8 cellular contexts compared by ENCODE assay signal in genomic region chr22:38707346-38707745, GRCh38. TPM values are rescaled to one million over a fixed set of nuclear protein-coding genes. Genes with fewer than 3 reads are reported as not detected.
A peak's percentile ranks its signal among the peaks of the same experiment; 100 is the strongest.
DNase-seq lines count a peak whose midpoint lies in the region; ATAC-seq and TF ChIP-seq lines count a peak whose summit lies in the region.

No MANE protein-coding gene starts in this region.

- no peaks in the 10 kb centered on the region for H3K27me3 Mint-ChIP-seq in activated naive CD4-positive, alpha-beta T cell treated with anti-CD3 and anti-CD28 coated beads for 36 hours (ENCODE audit: low read depth)
- H3K27me3 Mint-ChIP-seq in WTC11 (ENCODE audit: low read depth) = no peaks in the 10 kb centered on the region; the same call in 1 of the 2 replicates
- H3K27me3 Mint-ChIP-seq in immature natural killer cell (ENCODE audit: low read depth in 3 of 3) = peaks cover 7 to 15% (median 10%) of the 10 kb centered on the region in 3 donors

- peak overlapping the region in 3 of 4 donors; percentile 72 to 87 (median 87) for H3K4me3 ChIP-seq in transverse colon

- H3K4me1 ChIP-seq in transverse colon = peaks cover 18 to 39% (median 27%) of the 10 kb centered on the region in 4 donors

- no peaks in the 10 kb centered on the region for H3K36me3 ChIP-seq in transverse colon

- no peak for ATAC-seq in WTC11
- ATAC-seq in HG03196 (IDR thresholded peaks at IDR 0.05; ENCODE audit: unreplicated experiment) = no peak

- CTCF ChIA-PET in activated naive CD4-positive, alpha-beta T cell treated with anti-CD3 and anti-CD28 coated beads for 36 hours (lab: Charles Lee) = interaction anchor here (0.7 to 1.8 kb wide), 5 partner anchors 17 to 163 kb away, joined by 3 to 7 read pairs (median 4); no protein-coding TSS in a partner anchor
- CTCF ChIA-PET in WTC11 (lab: Charles Lee) = interaction anchor here (1.0 to 1.8 kb wide), 2 partner anchors 18 to 59 kb away, joined by 4 read pairs; no protein-coding TSS in a partner anchor

- TF ChIP-seq EP300 in transverse colon (IDR thresholded peaks at IDR 0.05; ENCODE audit: low read depth) = no peak

- H3K9me3 ChIP-seq in transverse colon = no peaks in the 10 kb centered on the region

- peaks cover 19% of the 10 kb centered on the region for H3K36me3 Mint-ChIP-seq in activated naive CD4-positive, alpha-beta T cell treated with anti-CD3 and anti-CD28 coated beads for 36 hours (ENCODE audit: low read depth)
- H3K36me3 Mint-ChIP-seq in WTC11 (peaks cover 14% of the 10 kb centered on the region), immature natural killer cell (peaks cover 0 to 8% (median 3%) of the 10 kb centered on the region in 3 donors)

- H3K9me3 Mint-ChIP-seq in activated naive CD4-positive, alpha-beta T cell treated with anti-CD3 and anti-CD28 coated beads for 36 hours = no peaks in the 10 kb centered on the region
- H3K9me3 Mint-ChIP-seq in WTC11 = no peaks in the 10 kb centered on the region
- no peaks in the 10 kb centered on the region for H3K9me3 Mint-ChIP-seq in immature natural killer cell

- peak overlapping the region; percentile 98 to 100 (median 98) for H3K27ac ChIP-seq in transverse colon

- TF ChIP-seq CTCF in WTC11 (IDR thresholded peaks at IDR 0.05) (no peak), transverse colon (IDR thresholded peaks at IDR 0.05) (no peak)

- peak overlapping the region; percentile 86 for H3K4me3 Mint-ChIP-seq in activated naive CD4-positive, alpha-beta T cell treated with anti-CD3 and anti-CD28 coated beads for 36 hours
- H3K4me3 Mint-ChIP-seq in WTC11 (peak overlapping the region; percentile 91), immature natural killer cell (peak overlapping the region; percentile 92 to 95 (median 93))

- H3K4me1 Mint-ChIP-seq in activated naive CD4-positive, alpha-beta T cell treated with anti-CD3 and anti-CD28 coated beads for 36 hours (ENCODE audit: low read depth) = peaks cover 53% of the 10 kb centered on the region
- H3K4me1 Mint-ChIP-seq in WTC11 = peaks cover 63% of the 10 kb centered on the region
- peaks cover 44 to 67% of the 10 kb centered on the region in 2 donors for H3K4me1 Mint-ChIP-seq in immature natural killer cell

- intact Hi-C loops in activated naive CD4-positive, alpha-beta T cell treated with anti-CD3 and anti-CD28 coated beads for 36 hours (cut with micrococcal nuclease) = loop anchor here (5.0 to 10.0 kb wide), 3 partner anchors 277 to 390 kb away; partner anchors contain the start of genes APOBEC3B and APOBEC3H
- intact Hi-C loops in transverse colon (cut with DNase I; ENCODE audit: low total_unique reads) = no loop called here

- in situ Hi-C loops in transverse colon (cut with MboI; ENCODE audit: low pct_ligation_motif_present in 1 of 4, low pct_unique_long_range_greater_than_20kb in 1 of 4, low sequenced_read_pairs in 3 of 4) = no loop called here

- TF ChIP-seq POLR2A in transverse colon (IDR thresholded peaks at IDR 0.05) = peak; percentile 41

- DNase-seq in activated naive CD4-positive, alpha-beta T cell treated with anti-CD3 and anti-CD28 coated beads for 36 hours = no peak
- no peak for DNase-seq in activated naive CD4-positive, alpha-beta T cell treated with anti-CD3 and anti-CD28 coated beads, Interleukin-2, amount 50 U/mL, for 16 hours
- no peak for DNase-seq in WTC11 (ENCODE audit: low spot score)
- no peak for DNase-seq in immature natural killer cell
- DNase-seq in transverse colon = no peak
- no peak for DNase-seq in 8988T
- DNase-seq in cerebellar nuclear complex (lab: John Stamatoyannopoulos, UW) = no peak

- WGBS in transverse colon (ENCODE audit: low coverage in 1 of 2), 2 donors = 19 to 35% methylated on average over 2 of the region's 2 CpGs

- peak overlapping the region; percentile 86 for H3K27ac Mint-ChIP-seq in activated naive CD4-positive, alpha-beta T cell treated with anti-CD3 and anti-CD28 coated beads for 36 hours
- H3K27ac Mint-ChIP-seq in WTC11 (peak overlapping the region; percentile 24; the same call in 1 of the 2 replicates), immature natural killer cell (peak overlapping the region; percentile 89 to 97 (median 92))

- POLR2A ChIA-PET in WTC11 (lab: Charles Lee) = interaction anchor here (0.6 kb wide), 1 partner anchor 24 kb away, joined by 5 read pairs; no protein-coding TSS in a partner anchor

- H3K27me3 ChIP-seq in transverse colon = no peaks in the 10 kb centered on the region

TF ChIP-seq in WTC11, 78 proteins besides CTCF, POLR2A, EP300 and RAD21:
- TF ChIP-seq GABPB1 (CRISPR knock-in tag; IDR thresholded peaks at IDR 0.05) (peak; percentile 92), FOXP4 (CRISPR knock-in tag; IDR thresholded peaks at IDR 0.05) (no peak)

RNA-seq across cellular contexts. Expression of gene GTPBP1, which starts 1.6 kb away (rescaled TPM):
- 100 to 1,000 TPM in 1 of 2 experiments, 10 to 100 TPM in 1; 98.9 to 107 TPM for total RNA-seq in activated naive CD4-positive, alpha-beta T cell treated with anti-CD3 and anti-CD28 coated beads for 36 hours
- total RNA-seq in WTC11 (2021) = 98.9 to 108 TPM (median 101 TPM) in 3 replicates
- polyA plus RNA-seq in immature natural killer cell = 10 to 100 TPM; 13.0 to 35.5 (median 15.4) TPM
- total RNA-seq in transverse colon = 10 to 100 TPM; 51.5 to 84.9 (median 77.6) TPM

RNA-seq across cellular contexts. Expression of gene JOSD1, which starts 6.6 kb away (rescaled TPM):
- total RNA-seq in activated naive CD4-positive, alpha-beta T cell treated with anti-CD3 and anti-CD28 coated beads for 36 hours = 10 to 100 TPM; 48.9 to 54.3 TPM
- total RNA-seq in WTC11 (2021) (22.2 to 26.2 TPM (median 24.5 TPM) in 3 replicates), transverse colon (100 to 1,000 TPM in 3 of 4 donors, 10 to 100 TPM in 1; 34.6 to 189 (median 138) TPM)
- 10 to 100 TPM; 10.6 to 17.9 (median 11.2) TPM for polyA plus RNA-seq in immature natural killer cell

RNA-seq across cellular contexts. Expression of gene TOMM22, which starts 25.6 kb away (rescaled TPM):
- total RNA-seq in activated naive CD4-positive, alpha-beta T cell treated with anti-CD3 and anti-CD28 coated beads for 36 hours = 100 to 1,000 TPM; 151 to 154 TPM
- total RNA-seq in WTC11 (2021) = 131 to 146 TPM (median 135 TPM) in 3 replicates
- 10 to 100 TPM; 56.0 to 94.4 (median 68.8) TPM for polyA plus RNA-seq in immature natural killer cell
- total RNA-seq in transverse colon = 10 to 100 TPM; 19.1 to 48.3 (median 32.9) TPM

RNA-seq across cellular contexts. Expression of gene SUN2, which starts 48.5 kb away (rescaled TPM):
- total RNA-seq in activated naive CD4-positive, alpha-beta T cell treated with anti-CD3 and anti-CD28 coated beads for 36 hours = 100 to 1,000 TPM; 120 to 121 TPM
- total RNA-seq in WTC11 (2021) (17.7 to 30.1 TPM (median 18.6 TPM) in 3 replicates), transverse colon (100 to 1,000 TPM; 168 to 523 (median 216) TPM)
- polyA plus RNA-seq in immature natural killer cell = 100 to 1,000 TPM; 444 to 668 (median 473) TPM

RNA-seq across cellular contexts. Expression of gene CBY1, which starts 50.9 kb away (rescaled TPM):
- 1 to 10 TPM; 8.8 to 9.4 TPM for total RNA-seq in activated naive CD4-positive, alpha-beta T cell treated with anti-CD3 and anti-CD28 coated beads for 36 hours
- 26.5 to 28.3 TPM (median 28.1 TPM) in 3 replicates for total RNA-seq in WTC11 (2021)
- polyA plus RNA-seq in immature natural killer cell = 1 to 10 TPM; 1.0 to 5.1 (median 4.5) TPM
- 10 to 100 TPM; 15.0 to 19.8 (median 18.9) TPM for total RNA-seq in transverse colon

Comparison
In these comparisons a context has a peak if more than half of its experiments do, and no peak if none do; other contexts are left out.
1. H3K27ac Mint-ChIP-seq: peak in every context shown above with its lines; median percentile 92 in immature natural killer cell; 86 in activated naive CD4-positive, alpha-beta T cell treated with anti-CD3 and anti-CD28 coated beads for 36 hours; 24 in WTC11.